In the genomic region with DNA sequence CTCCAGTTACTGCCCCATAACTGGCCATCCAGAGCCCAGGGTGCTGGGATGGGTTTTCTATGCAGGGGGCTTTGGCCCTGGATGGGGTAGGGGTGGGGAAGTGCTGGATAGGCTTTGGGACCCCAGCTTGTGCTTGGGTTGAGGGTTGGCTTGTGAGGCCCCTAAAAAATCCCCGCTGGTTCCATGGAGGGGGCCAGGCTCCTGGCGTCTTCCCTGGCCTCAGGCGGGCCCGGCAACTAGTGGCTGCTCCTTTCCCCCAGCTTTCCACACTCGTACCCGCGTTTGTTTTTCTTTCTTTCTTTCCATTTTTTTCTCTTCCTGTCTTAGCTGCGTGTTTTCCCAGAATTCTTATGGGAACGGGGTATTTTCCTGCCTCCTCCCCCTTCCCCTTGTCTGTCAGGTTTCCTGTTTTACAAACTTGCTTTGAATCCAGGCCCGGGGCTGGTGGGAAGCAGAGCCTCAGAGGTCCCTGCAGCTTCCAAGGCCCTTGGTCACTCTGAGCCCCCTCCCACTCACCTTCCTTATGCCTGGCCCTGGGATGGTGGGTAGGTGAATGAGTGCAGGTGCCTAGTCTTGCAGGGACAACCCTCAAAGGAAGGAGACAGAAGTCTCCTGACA, we compare ENCODE assay signal across 1 cellular context.
TF ChIP-seq lines count a peak whose summit lies in the region.

No MANE protein-coding gene starts in this region.

TF ChIP-seq in IMR-90, 13 proteins besides CTCF, POLR2A, EP300 and RAD21:
- TF ChIP-seq MAFK (IDR thresholded peaks at IDR 0.05; ENCODE audit: low read depth, low read length), result no peak
- no peak for TF ChIP-seq USF2 (IDR thresholded peaks at IDR 0.05; ENCODE audit: low read depth, low read length)
- TF ChIP-seq BHLHE40 (IDR thresholded peaks at IDR 0.05; ENCODE audit: low read depth, low read length), result no peak
- TF ChIP-seq FOS (IDR thresholded peaks at IDR 0.05; ENCODE audit: low read depth, low read length), result no peak
- TF ChIP-seq RCOR1 (IDR thresholded peaks at IDR 0.05; ENCODE audit: insufficient replicate concordance, low read length), result no peak
- TF ChIP-seq RFX5 (IDR thresholded peaks at IDR 0.05; ENCODE audit: low read depth, low read length), result no peak
- TF ChIP-seq MAZ (IDR thresholded peaks at IDR 0.05; ENCODE audit: borderline replicate concordance, low read depth, low read length), result no peak
- no peak for TF ChIP-seq SMC3 (IDR thresholded peaks at IDR 0.05; ENCODE audit: low read depth, low read length)
- no peak for TF ChIP-seq CHD1 (IDR thresholded peaks at IDR 0.05; ENCODE audit: low read depth, low read length)
- TF ChIP-seq, protein P1, sequence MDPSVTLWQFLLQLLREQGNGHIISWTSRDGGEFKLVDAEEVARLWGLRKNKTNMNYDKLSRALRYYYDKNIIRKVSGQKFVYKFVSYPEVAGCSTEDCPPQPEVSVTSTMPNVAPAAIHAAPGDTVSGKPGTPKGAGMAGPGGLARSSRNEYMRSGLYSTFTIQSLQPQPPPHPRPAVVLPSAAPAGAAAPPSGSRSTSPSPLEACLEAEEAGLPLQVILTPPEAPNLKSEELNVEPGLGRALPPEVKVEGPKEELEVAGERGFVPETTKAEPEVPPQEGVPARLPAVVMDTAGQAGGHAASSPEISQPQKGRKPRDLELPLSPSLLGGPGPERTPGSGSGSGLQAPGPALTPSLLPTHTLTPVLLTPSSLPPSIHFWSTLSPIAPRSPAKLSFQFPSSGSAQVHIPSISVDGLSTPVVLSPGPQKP (IDR thresholded peaks at IDR 0.05; ENCODE audit: borderline replicate concordance, low read depth, low read length), result no peak
- TF ChIP-seq CEBPB (IDR thresholded peaks at IDR 0.05; ENCODE audit: low read depth, low read length), result no peak
- TF ChIP-seq MXI1 (IDR thresholded peaks at IDR 0.05; ENCODE audit: borderline replicate concordance, low read depth, low read length), result no peak
- TF ChIP-seq NFE2L2 (IDR thresholded peaks at IDR 0.05; ENCODE audit: low read depth, low read length), result no peak
